32 cellular contexts compared by ENCODE assay signal in genomic region chr18:11673560-11673959, GRCh38.
"Had no signal": no experiment of that assay in that cellular context is flagged by ENCODE, and none has a peak within 500 bp of the region (broad histone marks: within the 10 kb centered on the region; RNA-seq: fewer than 3 reads in every experiment).

No MANE protein-coding gene starts in this region.

- H3K36me3 ChIP-seq: esophagus muscularis mucosa, heart right ventricle, lower lobe of right lung, neural progenitor cell, ovary, spleen, tibial artery, uterus had no signal

- H3K27ac ChIP-seq: esophagus muscularis mucosa, heart right ventricle, lower lobe of right lung, neural progenitor cell, ovary, psoas muscle, spleen, testis, tibial artery, uterus had no signal

- H3K27me3 ChIP-seq: neural progenitor cell, ovary, testis, uterus had no signal

- ATAC-seq: heart right ventricle; left colon; left ventricle myocardium superior; lower lobe of right lung; mucosa of descending colon; psoas muscle; right cardiac atrium; stimulated activated memory B cell treated with anti-CD40 and anti-IgM and Interleukin-4, amounts not matched to agents 10 μg/mL and 1 μg/mL and 100 μg/mL, for 72 hours; stimulated activated naive CD8-positive, alpha-beta T cell treated with anti-CD3 and anti-CD28 coated beads, Interleukin-15, Interleukin-2, amounts not matched to agents 100 U/mL and 50 U/mL, for 24 hours had no signal

- H3K4me3 Mint-ChIP-seq: mesothelial cell of epicardium; nephron; neural progenitor cell; stimulated activated memory B cell treated with anti-CD40 and anti-IgM and Interleukin-4, amounts not matched to agents 10 μg/mL and 1 μg/mL and 100 μg/mL, for 72 hours; type B pancreatic cell had no signal

- DNase-seq: cerebellar nuclear complex; cortex of kidney; effector CD8-positive, alpha-beta T cell; foreskin melanocyte; glutamatergic neuron; heart right ventricle; hippocampal formation; kidney glomerular epithelial cell; left colon; left ventricle myocardium superior; lower lobe of right lung; mucosa of descending colon; naive B cell; nucleus accumbens; ovary; posterior cingulate gyrus; psoas muscle; right cardiac atrium; spleen; stimulated activated CD4-positive, alpha-beta T cell treated with anti-CD3 and anti-CD28 coated beads, Interleukin-4, amount 100 ng/mL, for 4 hours; stimulated activated naive CD8-positive, alpha-beta T cell treated with anti-CD3 and anti-CD28 coated beads, Interleukin-15, Interleukin-2, amounts not matched to agents 100 U/mL and 50 U/mL, for 24 hours; substantia nigra; testis; uterus had no signal

- H3K36me3 Mint-ChIP-seq: mesothelial cell of epicardium; naive B cell; neural progenitor cell; stimulated activated memory B cell treated with anti-CD40 and anti-IgM and Interleukin-4, amounts not matched to agents 10 μg/mL and 1 μg/mL and 100 μg/mL, for 72 hours; type B pancreatic cell had no signal

- H3K9ac ChIP-seq: neural progenitor cell had no signal

- H3K4me1 Mint-ChIP-seq: naive B cell; stimulated activated memory B cell treated with anti-CD40 and anti-IgM and Interleukin-4, amounts not matched to agents 10 μg/mL and 1 μg/mL and 100 μg/mL, for 72 hours had no signal

- H3K4me3 ChIP-seq: esophagus muscularis mucosa, heart right ventricle, lower lobe of right lung, mucosa of descending colon, neural progenitor cell, ovary, psoas muscle, skin epidermis, spleen, testis, tibial artery, uterus had no signal

- H3K27ac Mint-ChIP-seq: mesothelial cell of epicardium; naive B cell; nephron; neural progenitor cell; stimulated activated memory B cell treated with anti-CD40 and anti-IgM and Interleukin-4, amounts not matched to agents 10 μg/mL and 1 μg/mL and 100 μg/mL, for 72 hours; type B pancreatic cell had no signal

- H3K9me3 Mint-ChIP-seq: mesothelial cell of epicardium, nephron, neural progenitor cell, type B pancreatic cell had no signal

- H3K9me3 ChIP-seq: esophagus muscularis mucosa, heart right ventricle, lower lobe of right lung, mucosa of descending colon, ovary, psoas muscle, spleen, testis, tibial artery, uterus had no signal

- H3K4me1 ChIP-seq: esophagus muscularis mucosa, heart right ventricle, lower lobe of right lung, psoas muscle, spleen, testis, uterus had no signal
